Comparison of ENCODE assay signal across 8 cellular contexts in genomic region chr9:133348763-133349573, GRCh38. TPM values are rescaled to one million over a fixed set of nuclear protein-coding genes. Genes with fewer than 3 reads are reported as not detected.
DNase-seq lines count a peak whose midpoint lies in the region; ATAC-seq and TF ChIP-seq lines count a peak whose summit lies in the region.

No MANE protein-coding gene starts in this region.

- no peak for ATAC-seq in activated T-cell treated with anti-CD3 and anti-CD28 coated beads, Interleukin-2, amount 50 U/mL, for 4 hours
- ATAC-seq in right lobe of liver, result no peak

- TF ChIP-seq POLR2A in right lobe of liver (IDR thresholded peaks at IDR 0.05) (no peak), tibial nerve (IDR thresholded peaks at IDR 0.05) (no peak)

- peak overlapping the region; percentile 100 for H3K4me3 ChIP-seq in astrocyte of the spinal cord (ENCODE audit: low read depth, low read length)
- H3K4me3 ChIP-seq in right lobe of liver, result peak overlapping the region; percentile 72 to 99 (median 98)
- peak overlapping the region; percentile 74 to 99 (median 96) for H3K4me3 ChIP-seq in tibial nerve

- 14% methylated on average over 23 of the region's 23 CpGs for WGBS in right lobe of liver (ENCODE audit: insufficient coverage, low coverage, low lambda C conversion rate, missing lambda C conversion rate)
- WGBS in tibial nerve, 2 donors, result 18 to 20% methylated on average over 23 of the region's 23 CpGs

- H3K27ac ChIP-seq in right lobe of liver, result peak overlapping the region; percentile 67 to 90 (median 74)
- H3K27ac ChIP-seq in tibial nerve, result peak overlapping the region; percentile 74 to 96 (median 92)

- H3K27me3 ChIP-seq in right lobe of liver, result no peaks in the 10 kb centered on the region
- H3K27me3 ChIP-seq in tibial nerve, result no peaks in the 10 kb centered on the region

- H3K4me3 Mint-ChIP-seq in activated T-cell treated with anti-CD3 and anti-CD28 coated beads, Interleukin-2, amount 50 U/mL, for 4 hours, result peak overlapping the region; percentile 99

- no peaks in the 10 kb centered on the region for H3K9me3 Mint-ChIP-seq in activated T-cell treated with anti-CD3 and anti-CD28 coated beads, Interleukin-2, amount 50 U/mL, for 4 hours

- TF ChIP-seq CTCF in astrocyte of the spinal cord (IDR thresholded peaks at IDR 0.05; ENCODE audit: low read depth, low read length) (no peak), right lobe of liver (IDR thresholded peaks at IDR 0.05) (no peak), tibial nerve (IDR thresholded peaks at IDR 0.05) (no peak)

- peaks cover 0 to 17% (median 4%) of the 10 kb centered on the region in 4 donors for H3K4me1 ChIP-seq in right lobe of liver
- peaks cover 0 to 53% (median 24%) of the 10 kb centered on the region in 4 donors for H3K4me1 ChIP-seq in tibial nerve

- H3K9me3 ChIP-seq in right lobe of liver (no peaks in the 10 kb centered on the region), tibial nerve (no peaks in the 10 kb centered on the region)

- H3K27me3 Mint-ChIP-seq in activated T-cell treated with anti-CD3 and anti-CD28 coated beads, Interleukin-2, amount 50 U/mL, for 4 hours (ENCODE audit: low read depth), result no peaks in the 10 kb centered on the region

- intact Hi-C loops in right lobe of liver (cut with DNase I), result loop anchor here in 1 of 2 donors (10.0 kb wide), 1 partner anchor 136 kb away; no protein-coding TSS in a partner anchor

- no peak for TF ChIP-seq EP300 in tibial nerve (IDR thresholded peaks at IDR 0.05)

- peaks cover 52% of the 10 kb centered on the region for H3K36me3 Mint-ChIP-seq in activated T-cell treated with anti-CD3 and anti-CD28 coated beads, Interleukin-2, amount 50 U/mL, for 4 hours (ENCODE audit: insufficient read depth)

- no peak for DNase-seq in activated T-cell treated with anti-CD3 and anti-CD28 coated beads, Interleukin-2, amount 50 U/mL, for 4 hours
- no peak for DNase-seq in activated T-cell treated with anti-CD3 and anti-CD28 coated beads, Interleukin-2, amount 50 U/mL, for 48 hours
- DNase-seq in astrocyte of the spinal cord (ENCODE audit: low read depth, low spot score) (no peak), right lobe of liver (no peak), tibial nerve (ENCODE audit: low spot score in 2 of 2) (no peak), CD1c-positive myeloid dendritic cell (ENCODE audit: extremely low spot score) (no peak), NCI-H345 treated with DMSO at 0.1 percent for 48 hours (lab: John Stamatoyannopoulos, UW; ENCODE audit: unreplicated experiment) (no peak)
- DNase-seq in stimulated activated CD4-positive, alpha-beta T cell treated with anti-CD3 and anti-CD28 coated beads, Interleukin-2, amount 100 ng/mL, for 24 hours, result no peak

- peaks cover 40% of the 10 kb centered on the region for H3K4me1 Mint-ChIP-seq in activated T-cell treated with anti-CD3 and anti-CD28 coated beads, Interleukin-2, amount 50 U/mL, for 4 hours (ENCODE audit: low read depth)

- peaks cover 5 to 52% (median 27%) of the 10 kb centered on the region in 4 donors for H3K36me3 ChIP-seq in right lobe of liver
- peaks cover 0 to 70% (median 29%) of the 10 kb centered on the region in 3 donors for H3K36me3 ChIP-seq in tibial nerve

- in situ Hi-C loops in astrocyte of the spinal cord (cut with HindIII; ENCODE audit: low sequenced_read_pairs), result no loop called here

RNA-seq across cellular contexts. Expression of gene RPL7A, which starts 0.9 kb away (rescaled TPM):
- 1,000 to 10,000 TPM; 3,573 to 3,630 (median 3,625) TPM for total RNA-seq in activated T-cell treated with anti-CD3 and anti-CD28 coated beads, Interleukin-2, amount 50 U/mL, for 4 hours
- total RNA-seq in right lobe of liver (100 to 1,000 TPM; 529 to 851 (median 616) TPM), tibial nerve (1,000 to 10,000 TPM; 1,757 to 2,575 (median 2,004) TPM)

RNA-seq across cellular contexts. Expression of gene MED22, which starts 1.0 kb away (rescaled TPM):
- 10 to 100 TPM; 52.8 to 58.6 (median 55.3) TPM for total RNA-seq in activated T-cell treated with anti-CD3 and anti-CD28 coated beads, Interleukin-2, amount 50 U/mL, for 4 hours
- total RNA-seq in right lobe of liver (10 to 100 TPM in 1 of 6 experiments, 1 to 10 TPM in 5; 5.9 to 14.5 (median 8.1) TPM), tibial nerve (10 to 100 TPM; 29.3 to 63.6 (median 39.2) TPM)

RNA-seq across cellular contexts. Expression of gene SURF1, which starts 7.3 kb away (rescaled TPM):
- 10 to 100 TPM; 24.1 to 37.1 (median 30.6) TPM for total RNA-seq in activated T-cell treated with anti-CD3 and anti-CD28 coated beads, Interleukin-2, amount 50 U/mL, for 4 hours
- total RNA-seq in right lobe of liver (10 to 100 TPM; 37.4 to 68.8 (median 44.5) TPM), tibial nerve (10 to 100 TPM; 35.0 to 59.4 (median 41.6) TPM)

RNA-seq across cellular contexts. Expression of gene SURF2, which starts 7.4 kb away (rescaled TPM):
- 10 to 100 TPM; 48.0 to 64.1 (median 57.9) TPM for total RNA-seq in activated T-cell treated with anti-CD3 and anti-CD28 coated beads, Interleukin-2, amount 50 U/mL, for 4 hours
- 10 to 100 TPM in 2 of 6 experiments, 1 to 10 TPM in 4; 6.3 to 16.9 (median 8.2) TPM for total RNA-seq in right lobe of liver
- 10 to 100 TPM; 12.2 to 24.3 (median 23.0) TPM for total RNA-seq in tibial nerve

RNA-seq across cellular contexts. Expression of gene SURF6, which starts 13.0 kb away (rescaled TPM):
- total RNA-seq in activated T-cell treated with anti-CD3 and anti-CD28 coated beads, Interleukin-2, amount 50 U/mL, for 4 hours, result 10 to 100 TPM; 56.0 to 61.7 (median 58.5) TPM
- total RNA-seq in right lobe of liver (1 to 10 TPM; 5.8 to 8.8 (median 7.6) TPM), tibial nerve (10 to 100 TPM; 21.6 to 36.3 (median 31.5) TPM)
